In the genomic region with DNA sequence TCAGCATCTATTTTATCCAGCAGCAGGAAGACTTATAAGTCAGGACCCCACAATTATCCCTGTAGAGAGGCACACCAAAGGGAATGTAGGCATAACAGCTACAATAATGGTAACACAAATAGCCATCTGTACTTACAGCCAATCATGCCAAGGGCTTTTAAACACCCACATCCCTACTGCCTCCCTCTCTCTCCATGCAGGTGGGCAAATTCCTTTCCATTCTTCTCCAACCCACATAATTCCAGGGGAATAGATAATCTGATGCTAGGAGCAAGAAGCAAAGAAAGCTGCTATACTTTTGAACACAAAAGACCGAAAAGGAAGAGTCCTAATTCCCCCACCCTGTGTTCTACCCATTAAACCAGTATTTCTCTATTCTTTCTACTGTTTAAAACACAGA, we compare ENCODE assay signal across 1 cellular context.
TF ChIP-seq lines count a peak whose summit lies in the region.

No MANE protein-coding gene starts in this region.

TF ChIP-seq in GM23338, 12 proteins besides CTCF, POLR2A, EP300 and RAD21:
- no peak for TF ChIP-seq REST (IDR thresholded peaks at IDR 0.05; ENCODE audit: unreplicated experiment)
TF ChIP-seq in GM23338: peak in this region for 0.
